15 cellular contexts compared by ENCODE assay signal in genomic region chr5:66364186-66364585, GRCh38.
A peak's percentile ranks its signal among the peaks of the same experiment; 100 is the strongest.
DNase-seq lines count a peak whose midpoint lies in the region; ATAC-seq and TF ChIP-seq lines count a peak whose summit lies in the region.
"Had no signal": no experiment of that assay in that cellular context is flagged by ENCODE, and none has a peak within 500 bp of the region (broad histone marks: within the 10 kb centered on the region; RNA-seq: fewer than 3 reads in every experiment).

No MANE protein-coding gene starts in this region.

- no peak overlapping the region for H3K9ac ChIP-seq in skeletal muscle tissue (ENCODE audit: low read depth in 1 of 3, low read length in 3 of 3)

- intact Hi-C loops in left ventricle myocardium inferior (cut with micrococcal nuclease): no loop called here
- intact Hi-C loops in left cardiac atrium (cut with DNase I): no loop called here
- intact Hi-C loops in aorta (cut with DNase I): no loop called here
- intact Hi-C loops in dorsolateral prefrontal cortex (cut with DNase I): no loop called here

- 90 to 94% methylated on average over 2 of the region's 2 CpGs for WGBS in aorta, 2 donors

- H3K9me3 ChIP-seq in left ventricle myocardium inferior (replicated peaks) (no peaks in the 10 kb centered on the region), right atrium auricular region (no peaks in the 10 kb centered on the region), skeletal muscle tissue (ENCODE audit: control insufficient read depth in 3 of 3, low read length in 3 of 3) (no peaks in the 10 kb centered on the region), aorta (ENCODE audit: control insufficient read depth, low read length) (no peaks in the 10 kb centered on the region)
- H3K9me3 ChIP-seq: BE2C, Caco-2 had no signal

- no peak for TF ChIP-seq CTCF in left ventricle myocardium inferior (IDR thresholded peaks at IDR 0.05; ENCODE audit: borderline replicate concordance)
- no peak for TF ChIP-seq CTCF in VCaP (conservative IDR thresholded peaks at IDR 0.05)
- no peak for TF ChIP-seq CTCF in right atrium auricular region (IDR thresholded peaks at IDR 0.05)
- no peak for TF ChIP-seq CTCF in dorsolateral prefrontal cortex (IDR thresholded peaks at IDR 0.05 in 54 of 56, conservative IDR thresholded peaks at IDR 0.05 in 2 of 56; ENCODE audit: low read depth in 1 of 56, partially characterized antibody in 56 of 56)

- H3K4me3 ChIP-seq in left ventricle myocardium inferior: no peak overlapping the region
- no peak overlapping the region for H3K4me3 ChIP-seq in right atrium auricular region
- no peak overlapping the region for H3K4me3 ChIP-seq in skeletal muscle tissue (ENCODE audit: low read length in 3 of 3)
- H3K4me3 ChIP-seq in aorta (ENCODE audit: low read length in 2 of 2): no peak overlapping the region
- H3K4me3 ChIP-seq in dorsolateral prefrontal cortex: no peak overlapping the region

- H3K27ac ChIP-seq in left ventricle myocardium inferior (replicated peaks) (peak overlapping the region; percentile 90), VCaP (peak overlapping the region; percentile 77; the same call in 1 of the 2 replicates), right atrium auricular region (peak overlapping the region; percentile 80 to 85), skeletal muscle tissue (ENCODE audit: low read depth, low read length) (peak overlapping the region; percentile 60), aorta (ENCODE audit: low read depth in 1 of 2, low read length in 2 of 2) (no peak overlapping the region), dorsolateral prefrontal cortex (no peak overlapping the region)

- H3K36me3 ChIP-seq in left ventricle myocardium inferior (no peaks in the 10 kb centered on the region), right atrium auricular region (peaks cover 4% of the 10 kb centered on the region), skeletal muscle tissue (ENCODE audit: control insufficient read depth in 3 of 3, insufficient read depth in 3 of 3, low read length in 3 of 3) (no peaks in the 10 kb centered on the region), aorta (ENCODE audit: control insufficient read depth in 1 of 2, insufficient read depth in 2 of 2, low read length in 1 of 2) (no peaks in the 10 kb centered on the region)
- H3K36me3 ChIP-seq: BE2C had no signal

- no peaks in the 10 kb centered on the region for H3K27me3 ChIP-seq in left ventricle myocardium inferior (ENCODE audit: low read depth)
- H3K27me3 ChIP-seq in right atrium auricular region: no peaks in the 10 kb centered on the region
- H3K27me3 ChIP-seq in skeletal muscle tissue (ENCODE audit: control insufficient read depth in 3 of 3, insufficient read depth in 3 of 3, low read length in 3 of 3): no peaks in the 10 kb centered on the region
- no peaks in the 10 kb centered on the region for H3K27me3 ChIP-seq in aorta (ENCODE audit: control insufficient read depth in 1 of 2, insufficient read depth in 2 of 2, low read length in 1 of 2)
- no peaks in the 10 kb centered on the region for H3K27me3 ChIP-seq in dorsolateral prefrontal cortex
- H3K27me3 ChIP-seq: BE2C had no signal

- ATAC-seq in left cardiac atrium (no peak), aorta (ENCODE audit: low FRiP score) (no peak)

- H3K4me1 ChIP-seq in left ventricle myocardium inferior (peaks cover 82% of the 10 kb centered on the region), right atrium auricular region (peaks cover 0 to 57% of the 10 kb centered on the region in 2 donors), skeletal muscle tissue (ENCODE audit: control insufficient read depth in 3 of 3, insufficient read depth in 3 of 3, low read length in 3 of 3) (no peaks in the 10 kb centered on the region), aorta (ENCODE audit: control insufficient read depth in 1 of 2, insufficient read depth in 2 of 2, low read length in 2 of 2) (no peaks in the 10 kb centered on the region)
- H3K4me1 ChIP-seq: Caco-2 had no signal

- DNase-seq in left ventricle myocardium inferior (no peak), left cardiac atrium (no peak), right atrium auricular region (ENCODE audit: low spot score) (no peak), aorta (no peak), dorsolateral prefrontal cortex (no peak)
- DNase-seq: ACHN; BE2C; Caco-2; CD4-positive, alpha-beta T cell; DMS79; GDM1; H9; IMR-90 had no signal

Comparison
In these comparisons a context has a peak if more than half of its experiments do, and no peak if none do; other contexts are left out.
1. H3K27ac ChIP-seq: peak in left ventricle myocardium inferior (single experiment), VCaP (single experiment), right atrium auricular region (2 of 2) and skeletal muscle tissue (single experiment); none in aorta (0 of 2) and dorsolateral prefrontal cortex (0 of 59).